Comparison of ENCODE assay signal across 21 cellular contexts in genomic region chr4:87101543-87102199, GRCh38.
DNase-seq lines count a peak whose midpoint lies in the region; ATAC-seq and TF ChIP-seq lines count a peak whose summit lies in the region.
"Had no signal": no experiment of that assay in that cellular context is flagged by ENCODE, and none has a peak within 500 bp of the region (broad histone marks: within the 10 kb centered on the region; RNA-seq: fewer than 3 reads in every experiment).

No MANE protein-coding gene starts in this region.

- no peaks in the 10 kb centered on the region for H3K9me3 Mint-ChIP-seq in natural killer cell
- H3K9me3 Mint-ChIP-seq: activated naive CD8-positive, alpha-beta T cell treated with anti-CD3 and anti-CD28 coated beads, Interleukin-2, amount 50 U/mL, for 24 hours; activated T-helper 1 cell treated with anti-CD3 and anti-CD28 coated beads, Interleukin-12 subunit alpha, Interleukin-12 subunit beta, Interleukin-2, Interleukin-4 antibody, amounts not matched to agents 30 ng/mL and 10 ng/mL and 1 ng/mL, durations not matched to agents 14 hours and 24 hours and 36 hours; brain; mesothelial cell of epicardium; neural progenitor cell had no signal

- H3K4me3 ChIP-seq in right cardiac atrium (ENCODE audit: low read length) (no peak overlapping the region), esophagus (ENCODE audit: low read depth in 1 of 2, low read length in 2 of 2) (no peak overlapping the region)
- H3K4me3 ChIP-seq: A549, BLaER1, neural progenitor cell, transverse colon had no signal

- H3K4me3 Mint-ChIP-seq in natural killer cell, result no peak overlapping the region
- H3K4me3 Mint-ChIP-seq: activated naive CD8-positive, alpha-beta T cell treated with anti-CD3 and anti-CD28 coated beads, Interleukin-2, amount 50 U/mL, for 24 hours; activated T-helper 1 cell treated with anti-CD3 and anti-CD28 coated beads, Interleukin-12 subunit alpha, Interleukin-12 subunit beta, Interleukin-2, Interleukin-4 antibody, amounts not matched to agents 30 ng/mL and 10 ng/mL and 1 ng/mL, durations not matched to agents 14 hours and 24 hours and 36 hours; brain; mesothelial cell of epicardium; neural progenitor cell had no signal

- no peaks in the 10 kb centered on the region for H3K27me3 ChIP-seq in right cardiac atrium (ENCODE audit: control insufficient read depth, insufficient read depth)
- no peaks in the 10 kb centered on the region for H3K27me3 ChIP-seq in esophagus (ENCODE audit: control insufficient read depth in 1 of 2, insufficient read depth in 2 of 2, low read length in 2 of 2)
- H3K27me3 ChIP-seq: BLaER1, neural progenitor cell, transverse colon had no signal

- DNase-seq in right cardiac atrium, result peak in 2 of 3 donors; percentile 38 to 66
- DNase-seq in cardiac septum (ENCODE audit: low spot score), result no peak
- no peak for DNase-seq in natural killer cell
- no peak for DNase-seq in NCI-H510A treated with DMSO at 0.1 percent for 48 hours (lab: John Stamatoyannopoulos, UW)
- DNase-seq: activated CD4-positive, alpha-beta T cell treated with anti-CD3 and anti-CD28 coated beads for 4 hours; activated naive CD8-positive, alpha-beta T cell treated with anti-CD3 and anti-CD28 coated beads, Interleukin-2, amount 50 U/mL, for 24 hours; NCI-H1417; NCI-H69; stimulated activated CD4-positive, alpha-beta T cell treated with anti-CD3 and anti-CD28 coated beads, Interleukin-2, amount 100 ng/mL, for 24 hours; stimulated activated naive CD4-positive, alpha-beta T cell; transverse colon had no signal

- H3K27me3 Mint-ChIP-seq in natural killer cell (ENCODE audit: low read depth in 2 of 2), result no peaks in the 10 kb centered on the region
- H3K27me3 Mint-ChIP-seq: activated naive CD8-positive, alpha-beta T cell treated with anti-CD3 and anti-CD28 coated beads, Interleukin-2, amount 50 U/mL, for 24 hours; brain had no signal

- peaks cover 2 to 4% of the 10 kb centered on the region in 2 donors for H3K36me3 ChIP-seq in esophagus (ENCODE audit: control insufficient read depth in 2 of 2, insufficient read depth in 2 of 2, low read length in 1 of 2)
- H3K36me3 ChIP-seq: neural progenitor cell had no signal

- no peaks in the 10 kb centered on the region for H3K36me3 Mint-ChIP-seq in natural killer cell
- H3K36me3 Mint-ChIP-seq: brain, mesothelial cell of epicardium had no signal

- 88% methylated on average over 7 of the region's 7 CpGs for WGBS in right cardiac atrium
- WGBS in esophagus, 2 donors, result 59 to 78% methylated on average over 7 of the region's 7 CpGs

- peaks cover 45 to 50% of the 10 kb centered on the region in 2 donors for H3K4me1 Mint-ChIP-seq in natural killer cell

- TF ChIP-seq CTCF in natural killer cell (IDR thresholded peaks at IDR 0.05), result no peak

- peaks cover 2% of the 10 kb centered on the region for H3K4me1 ChIP-seq in right cardiac atrium (ENCODE audit: control insufficient read depth, insufficient read depth, low read length)
- peaks cover 0 to 3% of the 10 kb centered on the region in 2 donors for H3K4me1 ChIP-seq in esophagus (ENCODE audit: control insufficient read depth in 2 of 2, insufficient read depth in 2 of 2, low read length in 1 of 2)

- intact Hi-C loops in right cardiac atrium (cut with DNase I), result no loop called here
- intact Hi-C loops in cardiac septum (cut with DNase I), result no loop called here
- intact Hi-C loops in natural killer cell (cut with micrococcal nuclease), result no loop called here

- no peaks in the 10 kb centered on the region for H3K9me3 ChIP-seq in right cardiac atrium (ENCODE audit: control insufficient read depth, low read length)
- no peaks in the 10 kb centered on the region for H3K9me3 ChIP-seq in esophagus (ENCODE audit: control insufficient read depth in 2 of 2, insufficient read depth in 1 of 2, low read depth in 1 of 2, low read length in 1 of 2)
- H3K9me3 ChIP-seq: A549, BLaER1, transverse colon had no signal

- ATAC-seq in right cardiac atrium (no peak), natural killer cell (peak in 2 of 3 donors; percentile 48 to 72), GM21367 (IDR thresholded peaks at IDR 0.05; ENCODE audit: unreplicated experiment) (no peak), HG02981 (IDR thresholded peaks at IDR 0.05; ENCODE audit: unreplicated experiment) (no peak), GM21526 (IDR thresholded peaks at IDR 0.05; ENCODE audit: low FRiP score, unreplicated experiment) (no peak)
- ATAC-seq: A549; activated naive CD8-positive, alpha-beta T cell treated with anti-CD3 and anti-CD28 coated beads, Interleukin-2, amount 50 U/mL, for 24 hours had no signal

- H3K27ac ChIP-seq in right cardiac atrium (ENCODE audit: low read length) (no peak overlapping the region), esophagus (ENCODE audit: low read depth in 2 of 2, low read length in 1 of 2) (peak overlapping the region; percentile 18 to 20)
- H3K27ac ChIP-seq: A549, BLaER1, neural progenitor cell had no signal

- peak overlapping the region; percentile 0 to 62 for H3K27ac Mint-ChIP-seq in natural killer cell
- H3K27ac Mint-ChIP-seq: activated naive CD8-positive, alpha-beta T cell treated with anti-CD3 and anti-CD28 coated beads, Interleukin-2, amount 50 U/mL, for 24 hours; activated T-helper 1 cell treated with anti-CD3 and anti-CD28 coated beads, Interleukin-12 subunit alpha, Interleukin-12 subunit beta, Interleukin-2, Interleukin-4 antibody, amounts not matched to agents 30 ng/mL and 10 ng/mL and 1 ng/mL, durations not matched to agents 14 hours and 24 hours and 36 hours; brain; mesothelial cell of epicardium; neural progenitor cell had no signal

Comparison
In these comparisons a context has a peak if more than half of its experiments do, and no peak if none do; other contexts are left out.
1. DNase-seq: peak in right cardiac atrium (2 of 3); none in cardiac septum (single experiment), natural killer cell (single experiment) and NCI-H510A treated with DMSO at 0.1 percent for 48 hours (single experiment).
2. ATAC-seq: peak in natural killer cell (2 of 3); none in right cardiac atrium (0 of 2), GM21367 (single experiment), HG02981 (single experiment) and GM21526 (single experiment).